In genomic region chr10:61964949-61965693, GRCh38 we compare ENCODE assay signal across 18 cellular contexts.
DNase-seq lines count a peak whose midpoint lies in the region; ATAC-seq, FAIRE-seq and TF ChIP-seq lines count a peak whose summit lies in the region.
"Had no signal": no experiment of that assay in that cellular context is flagged by ENCODE, and none has a peak within 500 bp of the region (broad histone marks: within the 10 kb centered on the region; RNA-seq: fewer than 3 reads in every experiment).

No MANE protein-coding gene starts in this region.

- peaks cover 54% of the 10 kb centered on the region for H3K4me1 ChIP-seq in GM12878 (ENCODE audit: control insufficient read depth, insufficient read depth, low read length)

- peaks cover 68% of the 10 kb centered on the region for H3K36me3 Mint-ChIP-seq in activated CD4-positive, alpha-beta T cell treated with anti-CD3 and anti-CD28 coated beads, Interleukin-2, amount 10 ng/mL, durations not matched to agents 24 days and 14 days (ENCODE audit: low read depth)
- H3K36me3 Mint-ChIP-seq in progenitor cell of endocrine pancreas (ENCODE audit: insufficient read depth), result peaks cover 4% of the 10 kb centered on the region
- H3K36me3 Mint-ChIP-seq in CD4-positive, alpha-beta T cell (ENCODE audit: low read depth), result peaks cover 71% of the 10 kb centered on the region

- TF ChIP-seq EP300 in GM12878 (IDR thresholded peaks at IDR 0.05; ENCODE audit: borderline replicate concordance in 1 of 2, control insufficient read depth in 1 of 2, low read depth in 2 of 2, low read length in 2 of 2), result no peak

- BruUV-seq in GM12878 (replicated peaks; lab: Mats Ljungman, UMichigan), result TSS peak; percentile 39

- H3K4me2 ChIP-seq in GM12878 (ENCODE audit: control insufficient read depth, insufficient read depth), result peak overlapping the region; percentile 87

- 8% methylated on average over 7 of the region's 7 CpGs for WGBS in GM12878 (ENCODE audit: insufficient coverage, insufficient replicate concordance, low lambda C conversion rate, missing lambda C conversion rate)

- intact Hi-C loops in activated CD4-positive, alpha-beta T cell treated with anti-CD3 and anti-CD28 coated beads, Interleukin-2, amount 10 ng/mL, durations not matched to agents 24 days and 14 days (cut with micrococcal nuclease), result loop anchor here (1.0 kb wide), 2 partner anchors 23 to 218 kb away; no protein-coding TSS in a partner anchor
- intact Hi-C loops in GM12878 (cut with micrococcal nuclease; ENCODE audit: unreplicated experiment), result loop anchor here (1.0 to 2.0 kb wide), 3 partner anchors 28 to 61 kb away; no protein-coding TSS in a partner anchor
- intact Hi-C loops in CD4-positive, alpha-beta T cell (cut with DNase I, micrococcal nuclease), result no loop called here

- peak overlapping the region; percentile 20; the same call in 1 of the 2 replicates for H3K4me3 ChIP-seq in GM12878
- H3K4me3 ChIP-seq: GM23248 had no signal

- H3K79me2 ChIP-seq in GM12878 (ENCODE audit: control insufficient read depth, insufficient read depth, low read length), result peaks cover 63% of the 10 kb centered on the region

- H3K27ac Mint-ChIP-seq in activated CD4-positive, alpha-beta T cell treated with anti-CD3 and anti-CD28 coated beads, Interleukin-2, amount 10 ng/mL, durations not matched to agents 24 days and 14 days, result peak overlapping the region; percentile 48
- H3K27ac Mint-ChIP-seq in progenitor cell of endocrine pancreas, result peak overlapping the region; percentile 90
- no peak overlapping the region for H3K27ac Mint-ChIP-seq in CD4-positive, alpha-beta T cell

- FAIRE-seq in GM12878 (lab: Jason Lieb, UNC), result no peak
- FAIRE-seq: urothelium cell line had no signal

- H2AFZ ChIP-seq in GM12878 (ENCODE audit: control insufficient read depth, low read depth, low read length), result no peak overlapping the region
- H2AFZ ChIP-seq: GM23248 had no signal

- no peaks in the 10 kb centered on the region for H3K27me3 ChIP-seq in GM12878 (replicated peaks in 1 of 2; ENCODE audit: control insufficient read depth in 2 of 2, insufficient read depth in 2 of 2, low read length in 1 of 2)
- no peaks in the 10 kb centered on the region for H3K27me3 ChIP-seq in CD4-positive, alpha-beta T cell (ENCODE audit: control insufficient read depth, insufficient read depth, low read length)

- no peaks in the 10 kb centered on the region for H4K20me1 ChIP-seq in GM12878 (ENCODE audit: control insufficient read depth, insufficient read depth)

- POLR2A ChIA-PET in GM12878 (lab: Charles Lee), result interaction anchor here (1.1 to 2.5 kb wide), 3 partner anchors 11 to 23 kb away, joined by 3 to 7 read pairs (median 4); no protein-coding TSS in a partner anchor
- POLR2A ChIA-PET in CD4-positive, alpha-beta T cell (lab: Charles Lee), result interaction anchor here (1.5 to 1.8 kb wide), 2 partner anchors 28 to 62 kb away, joined by 4 to 9 read pairs; no protein-coding TSS in a partner anchor

- TF ChIP-seq CTCF in GM12878 (IDR thresholded peaks at IDR 0.05 in 2 of 3, conservative IDR thresholded peaks at IDR 0.05 in 1 of 3; ENCODE audit: control insufficient read depth in 2 of 3, extremely low read depth in 1 of 3, insufficient read depth in 1 of 3, low read depth in 3 of 3, low read length in 3 of 3) (no peak), progenitor cell of endocrine pancreas (IDR thresholded peaks at IDR 0.05; ENCODE audit: unreplicated experiment) (no peak)
- no peak for TF ChIP-seq CTCF in CD4-positive, alpha-beta T cell (IDR thresholded peaks at IDR 0.05)

- H3K36me3 ChIP-seq in GM12878 (ENCODE audit: control insufficient read depth in 2 of 2, insufficient read depth in 2 of 2, low read length in 1 of 2), result peaks cover 0 to 3% of the 10 kb centered on the region in 2 experiments; a peak in 1 of 4 replicates

- TF ChIP-seq POLR2A in GM12878 (IDR thresholded peaks at IDR 0.05; ENCODE audit: low read depth, low read length), result no peak

- H3K9me3 ChIP-seq in GM12878 (replicated peaks; ENCODE audit: control insufficient read depth, insufficient read depth, low read length), result peaks cover 2% of the 10 kb centered on the region; the same call in 2 of the 3 replicates
- H3K9me3 ChIP-seq in CD4-positive, alpha-beta T cell (ENCODE audit: control insufficient read depth, low read length), result no peaks in the 10 kb centered on the region

- peaks cover 75% of the 10 kb centered on the region for H3K4me1 Mint-ChIP-seq in activated CD4-positive, alpha-beta T cell treated with anti-CD3 and anti-CD28 coated beads, Interleukin-2, amount 10 ng/mL, durations not matched to agents 24 days and 14 days
- peaks cover 56% of the 10 kb centered on the region for H3K4me1 Mint-ChIP-seq in progenitor cell of endocrine pancreas (ENCODE audit: low read depth)
- H3K4me1 Mint-ChIP-seq in CD4-positive, alpha-beta T cell (ENCODE audit: low read depth), result peaks cover 59% of the 10 kb centered on the region

- DNase-seq in activated CD4-positive, alpha-beta T cell treated with anti-CD3 and anti-CD28 coated beads, Interleukin-2, amount 10 ng/mL, durations not matched to agents 24 days and 14 days, result no peak
- DNase-seq in activated CD4-positive, alpha-beta T cell treated with anti-CD3 and anti-CD28 coated beads for 1 hour, result no peak
- DNase-seq in GM12878 (ENCODE audit: low read depth, low spot score) (no peak), progenitor cell of endocrine pancreas (ENCODE audit: low spot score, unreplicated experiment) (no peak), DMS153 (lab: John Stamatoyannopoulos, UW) (no peak), NCI-H1694 (lab: John Stamatoyannopoulos, UW) (no peak)
- no peak for DNase-seq in CD4-positive, alpha-beta T cell
- DNase-seq: DMS79; GM23248; head of caudate nucleus; left ventricle myocardium superior; NCI-H1417; NCI-H526; Right ventricle myocardium superior; stimulated activated CD4-positive, alpha-beta T cell treated with anti-CD3 and anti-CD28 coated beads, Interleukin-12 subunit alpha, Interleukin-12 subunit beta, amount 100 ng/mL, for 4 hours had no signal

- in situ Hi-C loops in GM12878 (cut with MboI), result no loop called here

- no peaks in the 10 kb centered on the region for H3K9me3 Mint-ChIP-seq in activated CD4-positive, alpha-beta T cell treated with anti-CD3 and anti-CD28 coated beads, Interleukin-2, amount 10 ng/mL, durations not matched to agents 24 days and 14 days
- no peaks in the 10 kb centered on the region for H3K9me3 Mint-ChIP-seq in progenitor cell of endocrine pancreas (ENCODE audit: low read depth)
- peaks cover 5% of the 10 kb centered on the region for H3K9me3 Mint-ChIP-seq in CD4-positive, alpha-beta T cell

- H3K27me3 Mint-ChIP-seq in activated CD4-positive, alpha-beta T cell treated with anti-CD3 and anti-CD28 coated beads, Interleukin-2, amount 10 ng/mL, durations not matched to agents 24 days and 14 days, result no peaks in the 10 kb centered on the region
- no peaks in the 10 kb centered on the region for H3K27me3 Mint-ChIP-seq in progenitor cell of endocrine pancreas
- H3K27me3 Mint-ChIP-seq in CD4-positive, alpha-beta T cell, result no peaks in the 10 kb centered on the region
- H3K27me3 Mint-ChIP-seq: brain had no signal

- RAD21 ChIA-PET in GM12878 (lab: Charles Lee; ENCODE audit: unreplicated experiment), result interaction anchor here (0.7 to 1.9 kb wide), 3 partner anchors 18 to 65 kb away, joined by 3 to 6 read pairs (median 4); no protein-coding TSS in a partner anchor

- peak overlapping the region; percentile 15; the same call in 1 of the 2 replicates for H3K9ac ChIP-seq in GM12878 (ENCODE audit: control insufficient read depth, insufficient read depth, low read length)
- H3K9ac ChIP-seq: GM23248 had no signal

- TF ChIP-seq RAD21 in GM12878 (IDR thresholded peaks at IDR 0.05; ENCODE audit: insufficient read depth, low read depth, low read length), result no peak

- SMC1A ChIA-PET in GM12878 (lab: Charles Lee; ENCODE audit: uncharacterized antibody, unreplicated experiment), result interaction anchor here (0.8 to 2.1 kb wide), 4 partner anchors 20 to 60 kb away, joined by 3 to 10 read pairs (median 6); no protein-coding TSS in a partner anchor

- CTCF ChIA-PET in GM12878 (lab: Yijun Ruan, JAX), result interaction anchor here (0.7 to 1.9 kb wide), 3 partner anchors 22 to 90 kb away, joined by 3 to 10 read pairs (median 3); no protein-coding TSS in a partner anchor
- CTCF ChIA-PET in CD4-positive, alpha-beta T cell (lab: Charles Lee), result interaction anchor here (1.4 kb wide), 1 partner anchor 67 kb away, joined by 3 read pairs; no protein-coding TSS in a partner anchor

- H3K4me3 Mint-ChIP-seq in activated CD4-positive, alpha-beta T cell treated with anti-CD3 and anti-CD28 coated beads, Interleukin-2, amount 10 ng/mL, durations not matched to agents 24 days and 14 days, result no peak overlapping the region
- H3K4me3 Mint-ChIP-seq in progenitor cell of endocrine pancreas (ENCODE audit: low read depth), result no peak overlapping the region
- no peak overlapping the region for H3K4me3 Mint-ChIP-seq in CD4-positive, alpha-beta T cell

- ATAC-seq in HG02884 (IDR thresholded peaks at IDR 0.05; ENCODE audit: unreplicated experiment) (peak; percentile 38), GM12878 (peak; percentile 54)
- ATAC-seq in CD4-positive, alpha-beta T cell (ENCODE audit: poor library complexity), result no peak

- H3K27ac ChIP-seq in GM12878 (ENCODE audit: control insufficient read depth, insufficient read depth), result peak overlapping the region; percentile 85
- no peak overlapping the region for H3K27ac ChIP-seq in CD4-positive, alpha-beta T cell (ENCODE audit: low read depth, low read length)
- H3K27ac ChIP-seq: GM23248 had no signal

TF ChIP-seq in GM12878, 131 proteins besides CTCF, POLR2A, EP300 and RAD21:
- no peak for TF ChIP-seq IKZF2 (IDR thresholded peaks at IDR 0.05)
- no peak for TF ChIP-seq NR2C2 (IDR thresholded peaks at IDR 0.05; ENCODE audit: borderline replicate concordance, control insufficient read depth, insufficient read length, low read depth)
- TF ChIP-seq KDM1A (IDR thresholded peaks at IDR 0.05; ENCODE audit: borderline replicate concordance), result no peak
- TF ChIP-seq MEF2B (IDR thresholded peaks at IDR 0.05; ENCODE audit: partially characterized antibody, poor library complexity, severe bottlenecking), result no peak

Comparison
In these comparisons a context has a peak if more than half of its experiments do, and no peak if none do; other contexts are left out.
1. intact Hi-C loops: an anchor here in activated CD4-positive, alpha-beta T cell treated with anti-CD3 and anti-CD28 coated beads, Interleukin-2, amount 10 ng/mL, durations not matched to agents 24 days and 14 days (1.0 kb wide) and GM12878 (1.0 to 2.0 kb wide); none called in CD4-positive, alpha-beta T cell.